Comparison of ENCODE assay signal across 26 cellular contexts in genomic region chr12:121849660-121850059, GRCh38. TPM values are rescaled to one million over a fixed set of nuclear protein-coding genes. Genes with fewer than 3 reads are reported as not detected.
A peak's percentile ranks its signal among the peaks of the same experiment; 100 is the strongest.
DNase-seq lines count a peak whose midpoint lies in the region; ATAC-seq and TF ChIP-seq lines count a peak whose summit lies in the region.
"Had no signal": no experiment of that assay in that cellular context is flagged by ENCODE, and none has a peak within 500 bp of the region (broad histone marks: within the 10 kb centered on the region; RNA-seq: fewer than 3 reads in every experiment).

No MANE protein-coding gene starts in this region.

- no peaks in the 10 kb centered on the region for H3K36me3 Mint-ChIP-seq in activated CD4-positive, alpha-beta T cell treated with anti-CD3 and anti-CD28 coated beads, Interleukin-2, amount 10 ng/mL, durations not matched to agents 7 days and 5 days (ENCODE audit: low read depth)

- POLR2A ChIA-PET in activated CD4-positive, alpha-beta T cell treated with anti-CD3 and anti-CD28 coated beads, Interleukin-2, amount 10 ng/mL, durations not matched to agents 7 days and 5 days (lab: Charles Lee) = no interaction called here
- POLR2A ChIA-PET in Panc1 (lab: Charles Lee) = no interaction called here

- H3K27me3 Mint-ChIP-seq in activated CD4-positive, alpha-beta T cell treated with anti-CD3 and anti-CD28 coated beads, Interleukin-2, amount 10 ng/mL, durations not matched to agents 7 days and 5 days = no peaks in the 10 kb centered on the region

- peak overlapping the region; percentile 7 for H3K27ac Mint-ChIP-seq in activated CD4-positive, alpha-beta T cell treated with anti-CD3 and anti-CD28 coated beads, Interleukin-2, amount 10 ng/mL, durations not matched to agents 7 days and 5 days

- no peaks in the 10 kb centered on the region for H3K9me3 Mint-ChIP-seq in activated CD4-positive, alpha-beta T cell treated with anti-CD3 and anti-CD28 coated beads, Interleukin-2, amount 10 ng/mL, durations not matched to agents 7 days and 5 days

- H3K27me3 ChIP-seq in Panc1 (ENCODE audit: control insufficient read depth, insufficient read depth, low read length) = no peaks in the 10 kb centered on the region
- no peaks in the 10 kb centered on the region for H3K27me3 ChIP-seq in Peyer's patch
- H3K27me3 ChIP-seq: breast epithelium had no signal

- H3K27ac ChIP-seq in Panc1 (ENCODE audit: low read length) (no peak overlapping the region), Peyer's patch (no peak overlapping the region)
- H3K27ac ChIP-seq: breast epithelium, GM23248 had no signal

- in situ Hi-C loops in Panc1 (cut with HindIII; ENCODE audit: low pct_unique_long_range_greater_than_20kb, low sequenced_read_pairs) = no loop called here

- TF ChIP-seq POLR2A in Peyer's patch (IDR thresholded peaks at IDR 0.05) = no peak

- no peaks in the 10 kb centered on the region for H3K9me3 ChIP-seq in Panc1 (ENCODE audit: control insufficient read depth, insufficient read depth, low read depth, low read length)
- H3K9me3 ChIP-seq in Peyer's patch = no peaks in the 10 kb centered on the region
- H3K9me3 ChIP-seq: BE2C, breast epithelium, SK-N-SH had no signal

- TF ChIP-seq CTCF in Panc1 (IDR thresholded peaks at IDR 0.05) = no peak
- TF ChIP-seq CTCF in Peyer's patch (IDR thresholded peaks at IDR 0.05) = no peak

- H3K4me3 ChIP-seq in Panc1 (ENCODE audit: low read depth in 2 of 2, low read length in 2 of 2) (no peak overlapping the region), Peyer's patch (no peak overlapping the region)
- H3K4me3 ChIP-seq: breast epithelium, GM23248, smooth muscle cell had no signal

- ATAC-seq in Panc1 (peak; percentile 56; the same call in 1 of the 2 replicates), left lobe of liver (peak; percentile 8), GM18870 (IDR thresholded peaks at IDR 0.05; ENCODE audit: unreplicated experiment) (no peak)

- CTCF ChIA-PET in activated CD4-positive, alpha-beta T cell treated with anti-CD3 and anti-CD28 coated beads, Interleukin-2, amount 10 ng/mL, durations not matched to agents 7 days and 5 days (lab: Charles Lee) = interaction anchor here (0.6 to 0.8 kb wide), 3 partner anchors 15 to 55 kb away, joined by 3 to 5 read pairs (median 3); no protein-coding TSS in a partner anchor
- CTCF ChIA-PET in Panc1 (lab: Charles Lee) = no interaction called here

- H3K4me1 ChIP-seq in Panc1 (ENCODE audit: control insufficient read depth, insufficient read depth, low read length) (no peaks in the 10 kb centered on the region), Peyer's patch (no peaks in the 10 kb centered on the region)
- H3K4me1 ChIP-seq: BE2C, breast epithelium had no signal

- no peak for DNase-seq in activated CD4-positive, alpha-beta T cell treated with anti-CD3 and anti-CD28 coated beads, Interleukin-2, amount 10 ng/mL, durations not matched to agents 7 days and 5 days
- DNase-seq in activated CD4-positive, alpha-beta T cell treated with anti-CD3 and anti-CD28 coated beads for 48 hours = no peak
- DNase-seq in Panc1 (ENCODE audit: low read depth, low spot score) = no peak
- no peak for DNase-seq in left lobe of liver (ENCODE audit: low spot score)
- DNase-seq in DMS114 treated with DMSO at 0.1 percent for 48 hours (lab: John Stamatoyannopoulos, UW; ENCODE audit: unreplicated experiment) = no peak
- no peak for DNase-seq in activated CD4-positive, CD25-positive, alpha-beta regulatory T cell (lab: John Stamatoyannopoulos, UW)
- DNase-seq in Peyer's patch = no peak
- DNase-seq: activated naive CD4-positive, alpha-beta T cell treated with Interleukin-2 at 50 U/mL for 16 hours; activated T-cell treated with anti-CD3 and anti-CD28 coated beads, Interleukin-2, amount 50 U/mL, for 48 hours; amniotic stem cell; BE2C; GM23248; MM.1S; NCI-H187 treated with DMSO at 0.1 percent for 48 hours; NCI-H69; SK-N-SH; stimulated activated naive CD4-positive, alpha-beta T cell treated with Interleukin-2 at 50 U/mL for 16 hours; T1000 had no signal

- no TSS peak for BruUV-seq in Panc1 (replicated peaks; lab: Mats Ljungman, UMichigan)

- no peak overlapping the region for H3K4me3 Mint-ChIP-seq in activated CD4-positive, alpha-beta T cell treated with anti-CD3 and anti-CD28 coated beads, Interleukin-2, amount 10 ng/mL, durations not matched to agents 7 days and 5 days

- peaks cover 2% of the 10 kb centered on the region for H3K4me1 Mint-ChIP-seq in activated CD4-positive, alpha-beta T cell treated with anti-CD3 and anti-CD28 coated beads, Interleukin-2, amount 10 ng/mL, durations not matched to agents 7 days and 5 days

- H3K36me3 ChIP-seq in Panc1 (ENCODE audit: control insufficient read depth, insufficient read depth, low read length) (no peaks in the 10 kb centered on the region), Peyer's patch (no peaks in the 10 kb centered on the region)
- H3K36me3 ChIP-seq: BE2C, breast epithelium had no signal

- intact Hi-C loops in Panc1 (cut with micrococcal nuclease; ENCODE audit: unreplicated experiment) = no loop called here

RNA-seq across cellular contexts. Expression of gene HPD, which starts 9.0 kb away (rescaled TPM):
- not detected for total RNA-seq in activated CD4-positive, alpha-beta T cell treated with anti-CD3 and anti-CD28 coated beads, Interleukin-2, amount 10 ng/mL, durations not matched to agents 7 days and 5 days
- total RNA-seq in Panc1 (2021; ENCODE audit: unreplicated experiment) (0.51 TPM), left lobe of liver (1,410 TPM), Peyer's patch (not detected)
- 0.57 TPM for polyA plus RNA-seq in Panc1 (2012; ENCODE audit: insufficient read length)
- total RNA-seq: A673, Daoy, GM23248, lung microvascular endothelial cell, RPMI7951, smooth muscle cell had no signal
- polyA plus RNA-seq: GM23248, keratinocyte, smooth muscle cell had no signal

RNA-seq across cellular contexts. Expression of gene PSMD9, which starts 38.9 kb away (rescaled TPM):
- total RNA-seq in activated CD4-positive, alpha-beta T cell treated with anti-CD3 and anti-CD28 coated beads, Interleukin-2, amount 10 ng/mL, durations not matched to agents 7 days and 5 days = 10 to 100 TPM; 60.0 to 62.0 TPM
- total RNA-seq in Panc1 (2021; ENCODE audit: unreplicated experiment) (62.7 TPM), left lobe of liver (25.8 TPM), Peyer's patch (10 to 100 TPM; 33.1 to 47.7 (median 37.8) TPM)
- 109 TPM for polyA plus RNA-seq in Panc1 (2012; ENCODE audit: insufficient read length)

RNA-seq across cellular contexts. Expression of gene SETD1B, which starts 45.9 kb away (rescaled TPM):
- total RNA-seq in activated CD4-positive, alpha-beta T cell treated with anti-CD3 and anti-CD28 coated beads, Interleukin-2, amount 10 ng/mL, durations not matched to agents 7 days and 5 days = 10 to 100 TPM; 32.6 to 34.1 TPM
- total RNA-seq in Panc1 (2021; ENCODE audit: unreplicated experiment) (31.2 TPM), left lobe of liver (12.8 TPM), Peyer's patch (10 to 100 TPM; 15.4 to 30.5 (median 25.3) TPM)
- 24.0 TPM for polyA plus RNA-seq in Panc1 (2012; ENCODE audit: insufficient read length)

RNA-seq across cellular contexts. Expression of gene RHOF, which starts 56.2 kb away (rescaled TPM):
- 100 to 1,000 TPM; 132 to 148 TPM for total RNA-seq in activated CD4-positive, alpha-beta T cell treated with anti-CD3 and anti-CD28 coated beads, Interleukin-2, amount 10 ng/mL, durations not matched to agents 7 days and 5 days
- total RNA-seq in Panc1 (2021; ENCODE audit: unreplicated experiment) (71.8 TPM), left lobe of liver (7.9 TPM), Peyer's patch (100 to 1,000 TPM in 2 of 4 donors, 10 to 100 TPM in 2; 31.4 to 134 (median 91.0) TPM)
- 81.8 TPM for polyA plus RNA-seq in Panc1 (2012; ENCODE audit: insufficient read length)

Comparison
In these comparisons a context has a peak if more than half of its experiments do, and no peak if none do; other contexts are left out.
1. RNA of gene HPD, which starts 9.0 kb away (total RNA-seq): 1,410 TPM in left lobe of liver (single experiment); 0.51 TPM in Panc1 (single experiment), not detected in activated CD4-positive, alpha-beta T cell treated with anti-CD3 and anti-CD28 coated beads, Interleukin-2, amount 10 ng/mL, durations not matched to agents 7 days and 5 days and not detected in Peyer's patch; every median in the first group is over 100 times any median in the second.